Comparison of ENCODE assay signal across 2 cellular contexts in genomic region chr7:65002972-65003585, GRCh38.
TF ChIP-seq lines count a peak whose summit lies in the region.

No MANE protein-coding gene starts in this region.

TF ChIP-seq in HepG2, 621 proteins besides CTCF, POLR2A, EP300 and RAD21 (continues in another document):
- TF ChIP-seq HNF4G (IDR thresholded peaks at IDR 0.05; ENCODE audit: borderline replicate concordance, low read depth, low read length) (no peak), HNF4G (CRISPR knock-in tag; IDR thresholded peaks at IDR 0.05; ENCODE audit: borderline replicate concordance, low read depth) (no peak), ZBTB34 (CRISPR knock-in tag; IDR thresholded peaks at IDR 0.05) (no peak), ZNF12 (CRISPR knock-in tag; IDR thresholded peaks at IDR 0.05) (no peak), WIZ (CRISPR knock-in tag; IDR thresholded peaks at IDR 0.05) (no peak), RFXANK (CRISPR knock-in tag; IDR thresholded peaks at IDR 0.05) (no peak), RELA (CRISPR knock-in tag; IDR thresholded peaks at IDR 0.05) (no peak), RXRA (CRISPR knock-in tag; IDR thresholded peaks at IDR 0.05) (no peak), DDIT3 (CRISPR knock-in tag; IDR thresholded peaks at IDR 0.05) (no peak), ZNF577 (CRISPR knock-in tag; IDR thresholded peaks at IDR 0.05; ENCODE audit: borderline replicate concordance, low read depth) (no peak), ZNF576 (CRISPR knock-in tag; IDR thresholded peaks at IDR 0.05) (no peak), FOXM1 (CRISPR knock-in tag; IDR thresholded peaks at IDR 0.05) (no peak), ZBTB1 (CRISPR knock-in tag; IDR thresholded peaks at IDR 0.05; ENCODE audit: borderline replicate concordance) (no peak), ZNF691 (CRISPR knock-in tag; IDR thresholded peaks at IDR 0.05; ENCODE audit: borderline replicate concordance, low read depth) (no peak), ZNF468 (CRISPR knock-in tag; IDR thresholded peaks at IDR 0.05) (no peak), RERE (CRISPR knock-in tag; IDR thresholded peaks at IDR 0.05; ENCODE audit: low read depth) (no peak), SAP130 (CRISPR knock-in tag; IDR thresholded peaks at IDR 0.05; ENCODE audit: low read depth) (peak; percentile 28; the same call in 1 of the 2 replicates), ZNF280B (CRISPR knock-in tag; IDR thresholded peaks at IDR 0.05; ENCODE audit: borderline replicate concordance) (no peak), ZFP82 (CRISPR knock-in tag; IDR thresholded peaks at IDR 0.05; ENCODE audit: borderline replicate concordance) (no peak), SMC3 (IDR thresholded peaks at IDR 0.05; ENCODE audit: low read length) (no peak), SSRP1 (CRISPR knock-in tag; IDR thresholded peaks at IDR 0.05) (peak; percentile 66; the same call in 1 of the 2 replicates), ZFY (CRISPR knock-in tag; IDR thresholded peaks at IDR 0.05) (no peak), ASH2L (IDR thresholded peaks at IDR 0.05; ENCODE audit: insufficient read length, low read depth, low read length) (no peak)

TF ChIP-seq in WTC11, 78 proteins besides CTCF, POLR2A, EP300 and RAD21:
- TF ChIP-seq GABPB1 (CRISPR knock-in tag; IDR thresholded peaks at IDR 0.05), result peak; percentile 15; the same call in 1 of the 2 replicates
- TF ChIP-seq NR3C1 (CRISPR knock-in tag; conservative IDR thresholded peaks at IDR 0.05; ENCODE audit: low read depth), result no peak
